ENCODE assay signal across 24 cellular contexts in the genomic region with DNA sequence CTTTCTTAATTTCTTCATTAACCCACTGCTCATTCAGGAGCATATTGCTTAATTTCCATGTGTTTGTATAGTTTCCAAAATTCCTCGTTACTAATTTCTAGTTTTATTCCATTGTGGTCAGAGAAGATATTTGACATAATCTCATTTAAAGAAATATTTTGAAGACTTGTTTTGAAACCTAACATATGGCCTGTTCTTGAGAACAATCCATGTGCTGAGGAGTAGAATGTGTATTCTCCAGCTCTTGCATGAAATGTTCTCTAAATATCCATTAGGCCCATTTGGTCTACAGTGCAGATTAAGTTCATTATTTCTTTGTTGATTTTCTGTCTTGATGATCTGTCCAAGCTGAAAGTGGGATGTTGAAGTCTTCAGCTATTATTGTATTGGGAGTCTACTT.
"Had no signal": no experiment of that assay in that cellular context is flagged by ENCODE, and none has a peak within 500 bp of the region (broad histone marks: within the 10 kb centered on the region; RNA-seq: fewer than 3 reads in every experiment).

No MANE protein-coding gene starts in this region.

- H3K27ac Mint-ChIP-seq: memory B cell; natural killer cell; stimulated activated effector memory CD8-positive, alpha-beta T cell treated with anti-CD3 and anti-CD28 coated beads, Interleukin-12 subunit alpha, Interleukin-12 subunit beta, amount 100 ng/mL, for 72 hours; type B pancreatic cell had no signal

- ATAC-seq: heart left ventricle; left ventricle myocardium superior; natural killer cell; psoas muscle; right cardiac atrium; stimulated activated effector memory CD8-positive, alpha-beta T cell treated with anti-CD3 and anti-CD28 coated beads, Interleukin-12 subunit alpha, Interleukin-12 subunit beta, amount 100 ng/mL, for 72 hours had no signal

- DNase-seq: dermis blood vessel endothelial cell; effector memory CD4-positive, alpha-beta T cell; foreskin melanocyte; heart left ventricle; islet precursor cell; left ventricle myocardium superior; natural killer cell; occipital lobe; ovary; psoas muscle; right cardiac atrium; sigmoid colon; stimulated activated CD4-positive, alpha-beta T cell treated with anti-CD3 and anti-CD28 coated beads, Interleukin-2, amount 100 ng/mL, for 24 hours; stimulated activated CD4-positive, alpha-beta T cell treated with anti-CD3 and anti-CD28 coated beads, Interleukin-4, amount 100 ng/mL, for 24 hours; stimulated activated naive CD4-positive, alpha-beta T cell treated with Interleukin-2 at 50 U/mL for 16 hours; stomach; tibial artery had no signal

- H3K27ac ChIP-seq: coronary artery, esophagus muscularis mucosa, heart left ventricle, hepatocyte, ovary, psoas muscle, sigmoid colon, stomach, tibial artery had no signal

- H3K9me3 ChIP-seq: esophagus muscularis mucosa, ovary, psoas muscle, sigmoid colon, stomach, tibial artery had no signal

- H3K27me3 ChIP-seq: esophagus muscularis mucosa, heart left ventricle, hepatocyte, ovary, sigmoid colon, stomach, tibial artery had no signal

- H3K36me3 Mint-ChIP-seq: memory B cell; natural killer cell; stimulated activated effector memory CD8-positive, alpha-beta T cell treated with anti-CD3 and anti-CD28 coated beads, Interleukin-12 subunit alpha, Interleukin-12 subunit beta, amount 100 ng/mL, for 72 hours; type B pancreatic cell had no signal

- H2AFZ ChIP-seq: hepatocyte had no signal

- H3K4me1 ChIP-seq: esophagus muscularis mucosa, sigmoid colon, stomach, tibial artery had no signal

- H3K4me3 Mint-ChIP-seq: memory B cell; natural killer cell; stimulated activated effector memory CD8-positive, alpha-beta T cell treated with anti-CD3 and anti-CD28 coated beads, Interleukin-12 subunit alpha, Interleukin-12 subunit beta, amount 100 ng/mL, for 72 hours; type B pancreatic cell had no signal

- H3K4me1 Mint-ChIP-seq: memory B cell; natural killer cell; stimulated activated effector memory CD8-positive, alpha-beta T cell treated with anti-CD3 and anti-CD28 coated beads, Interleukin-12 subunit alpha, Interleukin-12 subunit beta, amount 100 ng/mL, for 72 hours had no signal

- H3K27me3 Mint-ChIP-seq: type B pancreatic cell had no signal

- H3K4me2 ChIP-seq: hepatocyte had no signal

- H3K4me3 ChIP-seq: coronary artery, esophagus muscularis mucosa, heart left ventricle, hepatocyte, lung, ovary, psoas muscle, sigmoid colon, stomach, tibial artery had no signal

- H3K9me3 Mint-ChIP-seq: natural killer cell; stimulated activated effector memory CD8-positive, alpha-beta T cell treated with anti-CD3 and anti-CD28 coated beads, Interleukin-12 subunit alpha, Interleukin-12 subunit beta, amount 100 ng/mL, for 72 hours had no signal

- H3K36me3 ChIP-seq: esophagus muscularis mucosa, heart left ventricle, ovary, sigmoid colon, stomach, tibial artery had no signal
